ENCODE assay signal across 8 cellular contexts in the genomic region with DNA sequence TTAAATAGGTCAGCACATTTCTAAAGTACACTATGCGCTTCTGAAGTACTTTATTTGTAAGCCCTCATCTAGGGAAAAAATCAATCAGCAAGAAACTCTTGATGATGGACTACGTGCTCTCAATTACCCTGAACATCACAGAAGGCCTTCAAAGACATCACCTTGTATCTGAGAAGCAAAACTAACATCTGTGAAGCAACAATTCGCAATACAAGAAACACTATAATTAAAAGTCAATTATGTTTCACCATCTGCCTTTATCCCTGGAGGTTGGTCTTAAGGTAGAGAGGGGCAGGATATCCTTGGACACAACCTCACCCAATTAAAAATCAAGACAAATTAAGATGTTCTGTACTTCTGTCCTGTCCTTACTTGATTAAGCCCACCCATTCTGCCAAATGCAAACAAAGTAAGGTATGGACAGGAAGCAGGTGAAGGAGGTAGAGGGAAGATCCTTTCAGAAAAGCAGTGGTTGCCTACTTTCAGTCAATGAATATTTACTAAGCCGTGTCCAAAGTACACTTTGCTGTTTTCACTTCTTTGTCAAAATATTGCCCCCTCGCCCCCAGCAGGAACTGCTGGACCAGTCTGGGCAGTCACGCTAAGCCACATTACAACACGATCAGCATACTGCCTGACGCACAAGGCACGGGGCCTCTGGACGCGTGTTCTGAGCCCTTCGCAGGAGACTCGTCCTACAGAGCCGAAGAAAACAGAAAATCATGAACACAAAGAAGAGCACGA. TPM values are rescaled to one million over a fixed set of nuclear protein-coding genes. Genes with fewer than 3 reads are reported as not detected.
DNase-seq lines count a peak whose midpoint lies in the region; ATAC-seq and TF ChIP-seq lines count a peak whose summit lies in the region.

No MANE protein-coding gene starts in this region.

- DNase-seq in AG04449 (ENCODE audit: low read depth, low spot score) (no peak), NCI-H526 treated with DMSO at 0.1 percent for 48 hours (lab: John Stamatoyannopoulos, UW) (peak; percentile 72), fibroblast of the conjunctiva (ENCODE audit: low read depth) (peak; percentile 32)
- DNase-seq in activated T-cell treated with anti-CD3 and anti-CD28 coated beads, Interleukin-2, amount 50 U/mL, for 72 hours: peak in 1 of 2 donors; percentile 27
- no peak for DNase-seq in natural killer cell treated with Interleukin-12 subunit alpha and Interleukin-12 subunit beta and Interleukin-15 and Interleukin-18, amount 100 ng/mL, for 72 hours (ENCODE audit: low spot score)

- H3K4me1 Mint-ChIP-seq in activated T-cell treated with anti-CD3 and anti-CD28 coated beads, Interleukin-2, amount 50 U/mL, for 72 hours (ENCODE audit: low read depth): peaks cover 80% of the 10 kb centered on the region
- H3K4me1 Mint-ChIP-seq in natural killer cell treated with Interleukin-12 subunit alpha and Interleukin-12 subunit beta and Interleukin-15 and Interleukin-18, amount 100 ng/mL, for 72 hours (ENCODE audit: low read depth in 2 of 2): peaks cover 31 to 41% of the 10 kb centered on the region in 2 donors

- H3K27me3 Mint-ChIP-seq in activated T-cell treated with anti-CD3 and anti-CD28 coated beads, Interleukin-2, amount 50 U/mL, for 72 hours (ENCODE audit: low read depth): peaks cover 7% of the 10 kb centered on the region
- peaks cover 0 to 3% of the 10 kb centered on the region in 2 donors for H3K27me3 Mint-ChIP-seq in natural killer cell treated with Interleukin-12 subunit alpha and Interleukin-12 subunit beta and Interleukin-15 and Interleukin-18, amount 100 ng/mL, for 72 hours

- CTCF ChIA-PET in AG04449 (lab: Yijun Ruan, JAX): interaction anchor here (2.8 kb wide), 1 partner anchor 62 kb away, joined by 11 read pairs; no protein-coding TSS in a partner anchor

- peaks cover 3% of the 10 kb centered on the region for H3K4me1 ChIP-seq in urinary bladder (ENCODE audit: insufficient read depth)

- peak overlapping the region; percentile 99 for H3K27ac ChIP-seq in urinary bladder (ENCODE audit: low read depth)

- 16% methylated on average over 15 of the region's 15 CpGs for WGBS in urinary bladder

- TF ChIP-seq CTCF in AG04449 (IDR thresholded peaks at IDR 0.05; ENCODE audit: insufficient read depth, low read length, missing control alignments): no peak

- peaks cover 0 to 4% of the 10 kb centered on the region in 2 donors for H3K36me3 Mint-ChIP-seq in activated T-cell treated with anti-CD3 and anti-CD28 coated beads, Interleukin-2, amount 50 U/mL, for 72 hours (ENCODE audit: insufficient read depth in 2 of 2)
- no peaks in the 10 kb centered on the region for H3K36me3 Mint-ChIP-seq in natural killer cell treated with Interleukin-12 subunit alpha and Interleukin-12 subunit beta and Interleukin-15 and Interleukin-18, amount 100 ng/mL, for 72 hours

- H3K9me3 Mint-ChIP-seq in activated T-cell treated with anti-CD3 and anti-CD28 coated beads, Interleukin-2, amount 50 U/mL, for 72 hours: no peaks in the 10 kb centered on the region
- H3K9me3 Mint-ChIP-seq in natural killer cell treated with Interleukin-12 subunit alpha and Interleukin-12 subunit beta and Interleukin-15 and Interleukin-18, amount 100 ng/mL, for 72 hours: no peaks in the 10 kb centered on the region

- H3K36me3 ChIP-seq in urinary bladder (ENCODE audit: insufficient read depth): no peaks in the 10 kb centered on the region

- peak overlapping the region; percentile 43 for H3K27ac Mint-ChIP-seq in activated T-cell treated with anti-CD3 and anti-CD28 coated beads, Interleukin-2, amount 50 U/mL, for 72 hours
- H3K27ac Mint-ChIP-seq in natural killer cell treated with Interleukin-12 subunit alpha and Interleukin-12 subunit beta and Interleukin-15 and Interleukin-18, amount 100 ng/mL, for 72 hours: peak overlapping the region; percentile 73 to 92

- H3K4me3 ChIP-seq in AG04449 (ENCODE audit: low read depth, low read length): peak overlapping the region; percentile 78
- peak overlapping the region; percentile 77 for H3K4me3 ChIP-seq in urinary bladder (ENCODE audit: low read depth, low read length)

- ATAC-seq in GM18511 (IDR thresholded peaks at IDR 0.05; ENCODE audit: unreplicated experiment): peak; percentile 37
- peak; percentile 12 for ATAC-seq in HG03039 (IDR thresholded peaks at IDR 0.05; ENCODE audit: unreplicated experiment)
- peak; percentile 12 to 20 for ATAC-seq in activated T-cell treated with anti-CD3 and anti-CD28 coated beads, Interleukin-2, amount 50 U/mL, for 72 hours (replicated peaks in 1 of 2)
- peak; percentile 1 to 43 for ATAC-seq in natural killer cell treated with Interleukin-12 subunit alpha and Interleukin-12 subunit beta and Interleukin-15 and Interleukin-18, amount 100 ng/mL, for 72 hours

- H3K4me3 Mint-ChIP-seq in activated T-cell treated with anti-CD3 and anti-CD28 coated beads, Interleukin-2, amount 50 U/mL, for 72 hours: peak overlapping the region; percentile 89 to 93
- peak overlapping the region; percentile 97 for H3K4me3 Mint-ChIP-seq in natural killer cell treated with Interleukin-12 subunit alpha and Interleukin-12 subunit beta and Interleukin-15 and Interleukin-18, amount 100 ng/mL, for 72 hours

- POLR2A ChIA-PET in AG04449 (lab: Yijun Ruan, JAX): interaction anchor here (0.6 to 1.0 kb wide), 2 partner anchors 26 to 1260 kb away, joined by 3 to 5 read pairs; no protein-coding TSS in a partner anchor

RNA-seq across cellular contexts. Expression of a gene that starts 0.9 kb away (rescaled TPM):
- 1 to 10 TPM; 4.6 to 7.2 TPM for total RNA-seq in activated T-cell treated with anti-CD3 and anti-CD28 coated beads, Interleukin-2, amount 50 U/mL, for 72 hours
- 1 to 10 TPM; 6.3 to 8.0 TPM for total RNA-seq in natural killer cell treated with Interleukin-12 subunit alpha and Interleukin-12 subunit beta and Interleukin-15 and Interleukin-18, amount 100 ng/mL, for 72 hours
- total RNA-seq in urinary bladder: 24.2 TPM
- polyA plus RNA-seq in urinary bladder: 23.6 TPM

RNA-seq across cellular contexts. Expression of a gene that starts 57.6 kb away (rescaled TPM):
- not detected for total RNA-seq in activated T-cell treated with anti-CD3 and anti-CD28 coated beads, Interleukin-2, amount 50 U/mL, for 72 hours
- under 1 TPM; 0.14 to 0.31 TPM for total RNA-seq in natural killer cell treated with Interleukin-12 subunit alpha and Interleukin-12 subunit beta and Interleukin-15 and Interleukin-18, amount 100 ng/mL, for 72 hours
- 2.0 TPM for total RNA-seq in urinary bladder
- 0.24 TPM for polyA plus RNA-seq in urinary bladder

Comparison
In these comparisons a context has a peak if more than half of its experiments do, and no peak if none do; other contexts are left out.
1. DNase-seq: peak in NCI-H526 treated with DMSO at 0.1 percent for 48 hours (single experiment) and fibroblast of the conjunctiva (single experiment); none in AG04449 (single experiment) and natural killer cell treated with Interleukin-12 subunit alpha and Interleukin-12 subunit beta and Interleukin-15 and Interleukin-18, amount 100 ng/mL, for 72 hours (single experiment).
2. Peak in every context shown above with its lines, with median percentiles within 50 percentile points of each other: ATAC-seq.